In the genomic region with DNA sequence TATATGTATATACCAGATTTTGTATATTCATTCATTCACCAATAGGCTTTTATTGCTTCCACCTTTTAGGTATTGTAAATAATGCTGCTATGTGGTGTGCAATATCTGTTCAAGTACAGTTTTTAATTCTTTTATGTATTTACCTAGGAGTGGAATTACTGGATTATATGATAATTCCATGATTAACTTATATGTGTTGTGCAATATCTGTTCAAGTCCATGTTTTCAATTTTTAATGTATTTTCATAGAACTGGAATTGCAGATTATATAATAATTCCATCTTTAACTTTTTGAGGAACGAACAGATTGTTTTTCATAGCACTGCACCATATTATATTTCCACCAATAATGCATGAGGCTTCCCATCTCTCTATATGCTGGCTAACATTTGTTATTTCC, we compare ENCODE assay signal across 33 cellular contexts. TPM values are rescaled to one million over a fixed set of nuclear protein-coding genes. Genes with fewer than 3 reads are reported as not detected.
"Had no signal": no experiment of that assay in that cellular context is flagged by ENCODE, and none has a peak within 500 bp of the region (broad histone marks: within the 10 kb centered on the region; RNA-seq: fewer than 3 reads in every experiment).

No MANE protein-coding gene starts in this region.

- DNase-seq: activated effector memory CD4-positive, alpha-beta T cell treated with anti-CD3 and anti-CD28 coated beads, Interleukin-2, amount 50 U/mL, for 16 hours; activated effector memory CD4-positive, alpha-beta T cell treated with Interleukin-2 at 50 U/mL for 16 hours; activated gamma-delta T cell; activated gamma-delta T cell treated with Interleukin-2 at 50 U/mL for 16 hours; activated naive CD4-positive, alpha-beta T cell; activated naive CD4-positive, alpha-beta T cell treated with anti-CD3 and anti-CD28 coated beads for 36 hours; activated naive CD4-positive, alpha-beta T cell treated with anti-CD3 and anti-CD28 coated beads, Interleukin-2, amount 10 ng/mL, durations not matched to agents 7 days and 5 days; activated naive CD4-positive, alpha-beta T cell treated with anti-CD3 and anti-CD28 coated beads, Interleukin-2, amount 50 U/mL, for 16 hours; activated naive CD4-positive, alpha-beta T cell treated with Interleukin-2 at 50 U/mL for 16 hours; activated naive CD8-positive, alpha-beta T cell treated with anti-CD3 and anti-CD28 coated beads for 36 hours; activated naive CD8-positive, alpha-beta T cell treated with anti-CD3 and anti-CD28 coated beads, Interleukin-2, amount 10 ng/mL, durations not matched to agents 7 days and 5 days; activated naive CD8-positive, alpha-beta T cell treated with anti-CD3 and anti-CD28 coated beads, Interleukin-2, amount 50 U/mL, for 24 hours; activated T-cell treated with anti-CD3 and anti-CD28 coated beads, Interleukin-2, amount 50 U/mL, for 24 hours; activated T-cell treated with anti-CD3 and anti-CD28 coated beads, Interleukin-2, amount 50 U/mL, for 4 hours; activated T-cell treated with anti-CD3 and anti-CD28 coated beads, Interleukin-2, amount 50 U/mL, for 48 hours; activated T-cell treated with anti-CD3 and anti-CD28 coated beads, Interleukin-2, amount 50 U/mL, for 72 hours; adrenal gland; amniotic stem cell; amygdala; anterior cingulate cortex; aorta; body of pancreas; brain microvascular endothelial cell; caudate nucleus; central memory CD4-positive, alpha-beta T cell; cerebellar nuclear complex had no signal

- H3K27me3 ChIP-seq: adrenal gland, ascending aorta, body of pancreas, brain microvascular endothelial cell, breast epithelium, cardiac muscle cell had no signal

- H3K4me3 ChIP-seq: adrenal gland, ascending aorta, body of pancreas, breast epithelium, cardiac muscle cell had no signal

- H3K4me1 ChIP-seq: adrenal gland, ascending aorta, body of pancreas, breast epithelium had no signal

- H3K9me3 ChIP-seq: ascending aorta, body of pancreas had no signal

- ATAC-seq: activated naive CD4-positive, alpha-beta T cell treated with anti-CD3 and anti-CD28 coated beads, Interleukin-2, amount 50 U/mL, for 72 hours; activated naive CD8-positive, alpha-beta T cell treated with anti-CD3 and anti-CD28 coated beads, Interleukin-2, amount 50 U/mL, for 24 hours; activated T-cell treated with anti-CD3 and anti-CD28 coated beads, Interleukin-2, amount 50 U/mL, for 4 hours; activated T-cell treated with anti-CD3 and anti-CD28 coated beads, Interleukin-2, amount 50 U/mL, for 72 hours; activated T-helper 17 cell treated with anti-CD3 and anti-CD28 coated beads, Interleukin-2, amount 50 U/mL, for 72 hours; body of pancreas had no signal

- H3K36me3 ChIP-seq: adrenal gland, ascending aorta, brain microvascular endothelial cell, breast epithelium, cardiac muscle cell had no signal

- H3K27ac ChIP-seq: adrenal gland, ascending aorta, body of pancreas, brain microvascular endothelial cell, breast epithelium, cardiac muscle cell had no signal

- FAIRE-seq: astrocyte, bronchial epithelial cell had no signal

RNA-seq across cellular contexts. Expression of a gene that starts 50.6 kb away (rescaled TPM):
- total RNA-seq: ascending aorta had no signal
